Comparison of ENCODE assay signal across 8 cellular contexts in the genomic region with DNA sequence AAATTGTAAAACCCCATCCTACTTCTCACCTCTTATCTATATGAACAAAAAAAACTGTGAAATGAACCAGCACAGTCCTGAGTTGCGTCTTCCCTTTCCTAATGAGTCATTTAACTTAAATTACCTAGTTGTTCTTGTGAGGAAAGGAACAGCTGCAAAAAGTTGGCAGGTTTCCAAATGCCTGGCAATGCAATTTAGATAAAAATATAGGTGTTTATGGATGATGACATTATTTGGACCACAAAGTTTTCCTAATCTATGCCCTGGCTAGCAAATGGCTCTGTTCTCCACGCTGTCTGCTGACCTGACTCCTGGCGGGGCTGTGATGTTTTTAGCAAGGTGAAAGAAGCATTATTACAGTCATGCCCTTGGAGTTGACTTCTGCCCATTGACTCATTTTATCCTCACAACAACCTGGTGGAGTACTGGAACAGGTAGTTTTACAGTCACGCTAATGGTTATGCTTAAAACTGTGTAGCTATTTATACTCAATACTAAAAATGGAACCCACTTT. TPM values are rescaled to one million over a fixed set of nuclear protein-coding genes. Genes with fewer than 3 reads are reported as not detected.
DNase-seq lines count a peak whose midpoint lies in the region; ATAC-seq lines count a peak whose summit lies in the region.

No MANE protein-coding gene starts in this region.

- H3K9me3 ChIP-seq in CD4-positive, alpha-beta memory T cell (ENCODE audit: control insufficient read depth in 1 of 2, low read length in 2 of 2): no peaks in the 10 kb centered on the region

- no peaks in the 10 kb centered on the region for H3K36me3 Mint-ChIP-seq in CD4-positive, alpha-beta memory T cell

- intact Hi-C loops in CD4-positive, alpha-beta memory T cell (cut with micrococcal nuclease): no loop called here

- H3K4me1 ChIP-seq in CD4-positive, alpha-beta memory T cell (ENCODE audit: insufficient read depth, low read length): no peaks in the 10 kb centered on the region

- H3K4me3 ChIP-seq in Jurkat, Clone E6-1 (ENCODE audit: low read length): no peak overlapping the region
- no peak overlapping the region for H3K4me3 ChIP-seq in H7 (ENCODE audit: insufficient read depth, low read depth, low read length)
- H3K4me3 ChIP-seq in CD4-positive, alpha-beta memory T cell (ENCODE audit: low read length in 2 of 2): no peak overlapping the region

- H3K27me3 Mint-ChIP-seq in CD4-positive, alpha-beta memory T cell: peaks cover 3 to 5% of the 10 kb centered on the region in 2 donors

- CTCF ChIA-PET in CD4-positive, alpha-beta memory T cell (lab: Charles Lee; ENCODE audit: partially characterized antibody): no interaction called here

- peak; percentile 84 for ATAC-seq in GM21619 (IDR thresholded peaks at IDR 0.05; ENCODE audit: unreplicated experiment)

- H3K4me1 Mint-ChIP-seq in CD4-positive, alpha-beta memory T cell: peaks cover 0 to 2% (median 0%) of the 10 kb centered on the region in 4 donors

- H3K27ac ChIP-seq in CD4-positive, alpha-beta memory T cell (ENCODE audit: low read depth, low read length): no peak overlapping the region

- no peaks in the 10 kb centered on the region for H3K9me3 Mint-ChIP-seq in CD4-positive, alpha-beta memory T cell

- H3K27me3 ChIP-seq in H7 (ENCODE audit: control insufficient read depth, insufficient read depth, low read length): no peaks in the 10 kb centered on the region
- peaks cover 5% of the 10 kb centered on the region for H3K27me3 ChIP-seq in CD4-positive, alpha-beta memory T cell (ENCODE audit: insufficient read depth, low read length)

- H3K27ac Mint-ChIP-seq in CD4-positive, alpha-beta memory T cell: no peak overlapping the region

- H3K4me3 Mint-ChIP-seq in CD4-positive, alpha-beta memory T cell: no peak overlapping the region

- H3K36me3 ChIP-seq in H7 (replicated peaks; ENCODE audit: control insufficient read depth, insufficient read depth, low read length): no peaks in the 10 kb centered on the region
- H3K36me3 ChIP-seq in CD4-positive, alpha-beta memory T cell (ENCODE audit: insufficient read depth, low read length): no peaks in the 10 kb centered on the region

- DNase-seq in NCI-H748 (lab: John Stamatoyannopoulos, UW; ENCODE audit: unreplicated experiment): peak; percentile 41
- no peak for DNase-seq in NCI-H748 treated with DMSO at 0.1 percent for 48 hours (lab: John Stamatoyannopoulos, UW)
- peak; percentile 45 for DNase-seq in Jurkat, Clone E6-1 (ENCODE audit: low read depth, low spot score)
- DNase-seq in dermis blood vessel endothelial cell: peak; percentile 81
- no peak for DNase-seq in H7
- no peak for DNase-seq in CD4-positive, alpha-beta memory T cell
- no peak for DNase-seq in foreskin melanocyte

- POLR2A ChIA-PET in CD4-positive, alpha-beta memory T cell (lab: Charles Lee; ENCODE audit: partially characterized antibody): no interaction called here

RNA-seq across cellular contexts. Expression of a gene that starts 29.8 kb away (rescaled TPM):
- polyA plus RNA-seq in Jurkat, Clone E6-1 (2012; ENCODE audit: insufficient read depth, insufficient read length): 1.5 TPM
- 187 and 289 TPM in 2 replicates for total RNA-seq in dermis blood vessel endothelial cell
- 19.1 and 25.2 TPM in 2 replicates for total RNA-seq in H7 (2014; rRNA removed; shearing (Covaris generic))
- total RNA-seq in CD4-positive, alpha-beta memory T cell: 10 to 100 TPM; 34.9 to 36.9 TPM
- 1 to 10 TPM; 3.9 to 8.8 TPM for polyA plus RNA-seq in CD4-positive, alpha-beta memory T cell

Comparison
In these comparisons a context has a peak if more than half of its experiments do, and no peak if none do; other contexts are left out.
1. DNase-seq: peak in NCI-H748 (single experiment), Jurkat, Clone E6-1 (single experiment) and dermis blood vessel endothelial cell (single experiment); none in NCI-H748 treated with DMSO at 0.1 percent for 48 hours (single experiment), H7 (single experiment), CD4-positive, alpha-beta memory T cell (0 of 5) and foreskin melanocyte (single experiment).